ENCODE assay signal across 11 cellular contexts in genomic region chr3:183513046-183513706, GRCh38. TPM values are rescaled to one million over a fixed set of nuclear protein-coding genes. Genes with fewer than 3 reads are reported as not detected.
DNase-seq lines count a peak whose midpoint lies in the region; ATAC-seq and TF ChIP-seq lines count a peak whose summit lies in the region.
"Had no signal": no experiment of that assay in that cellular context is flagged by ENCODE, and none has a peak within 500 bp of the region (broad histone marks: within the 10 kb centered on the region; RNA-seq: fewer than 3 reads in every experiment).

No MANE protein-coding gene starts in this region.

- no peak overlapping the region for H3K4me3 Mint-ChIP-seq in activated naive CD8-positive, alpha-beta T cell treated with anti-CD3 and anti-CD28 coated beads, Interleukin-2, amount 50 U/mL, for 24 hours

- H3K9me3 ChIP-seq in KOPT-K1 (ENCODE audit: insufficient read depth, low read length, poor library complexity, severe bottlenecking) (no peaks in the 10 kb centered on the region), prostate gland (no peaks in the 10 kb centered on the region)
- H3K9me3 ChIP-seq: SJSA1 had no signal

- ATAC-seq in activated naive CD8-positive, alpha-beta T cell treated with anti-CD3 and anti-CD28 coated beads, Interleukin-2, amount 50 U/mL, for 24 hours, result peak; percentile 64
- no peak for ATAC-seq in HG03196 (IDR thresholded peaks at IDR 0.05; ENCODE audit: unreplicated experiment)

- TF ChIP-seq POLR2A in prostate gland (IDR thresholded peaks at IDR 0.05), result no peak

- TF ChIP-seq CTCF in prostate gland (IDR thresholded peaks at IDR 0.05), result no peak

- H3K9me3 Mint-ChIP-seq in activated naive CD8-positive, alpha-beta T cell treated with anti-CD3 and anti-CD28 coated beads, Interleukin-2, amount 50 U/mL, for 24 hours, result no peaks in the 10 kb centered on the region

- H3K27ac ChIP-seq in KOPT-K1 (ENCODE audit: low read depth, low read length, poor library complexity, severe bottlenecking), result peak overlapping the region; percentile 6
- H3K27ac ChIP-seq in caudate nucleus (ENCODE audit: low read depth, low read length), result no peak overlapping the region
- no peak overlapping the region for H3K27ac ChIP-seq in prostate gland
- H3K27ac ChIP-seq: SJSA1 had no signal

- H3K27ac Mint-ChIP-seq in activated naive CD8-positive, alpha-beta T cell treated with anti-CD3 and anti-CD28 coated beads, Interleukin-2, amount 50 U/mL, for 24 hours, result peak overlapping the region; percentile 64

- intact Hi-C loops in prostate gland (cut with DNase I), result no loop called here

- DNase-seq in T-helper 9 cell (peak; percentile 42), caudate nucleus (lab: John Stamatoyannopoulos, UW) (no peak), prostate gland (ENCODE audit: low spot score) (no peak), D341Med (ENCODE audit: low spot score) (no peak)
- peak; percentile 39 for DNase-seq in activated naive CD8-positive, alpha-beta T cell treated with anti-CD3 and anti-CD28 coated beads, Interleukin-2, amount 50 U/mL, for 24 hours
- DNase-seq in stimulated activated CD8-positive, alpha-beta memory T cell treated with anti-CD3 and anti-CD28 coated beads, Interleukin-15, amount 100 ng/mL, for 48 hours (ENCODE audit: low read depth in 2 of 2), result peak; percentile 32 to 34

- no peak overlapping the region for H3K4me3 ChIP-seq in prostate gland
- H3K4me3 ChIP-seq: SJSA1 had no signal

- no peaks in the 10 kb centered on the region for H3K27me3 Mint-ChIP-seq in activated naive CD8-positive, alpha-beta T cell treated with anti-CD3 and anti-CD28 coated beads, Interleukin-2, amount 50 U/mL, for 24 hours

- peaks cover 5% of the 10 kb centered on the region; the same call in 1 of the 2 replicates for H3K36me3 ChIP-seq in KOPT-K1 (ENCODE audit: insufficient read depth, low read length)
- no peaks in the 10 kb centered on the region for H3K36me3 ChIP-seq in prostate gland
- H3K36me3 ChIP-seq: SJSA1 had no signal

- H3K4me1 ChIP-seq in prostate gland (replicated peaks), result no peaks in the 10 kb centered on the region
- H3K4me1 ChIP-seq: SJSA1 had no signal

- no peaks in the 10 kb centered on the region for H3K27me3 ChIP-seq in prostate gland (replicated peaks; ENCODE audit: insufficient read depth)
- H3K27me3 ChIP-seq: SJSA1 had no signal

- H3K36me3 Mint-ChIP-seq in activated naive CD8-positive, alpha-beta T cell treated with anti-CD3 and anti-CD28 coated beads, Interleukin-2, amount 50 U/mL, for 24 hours (ENCODE audit: low read depth), result peaks cover 32% of the 10 kb centered on the region

- WGBS in prostate gland, result 82% methylated on average over 6 of the region's 6 CpGs

- H3K4me1 Mint-ChIP-seq in activated naive CD8-positive, alpha-beta T cell treated with anti-CD3 and anti-CD28 coated beads, Interleukin-2, amount 50 U/mL, for 24 hours, result peaks cover 64% of the 10 kb centered on the region

RNA-seq across cellular contexts. Expression of gene KLHL6, which starts 42.3 kb away (rescaled TPM):
- total RNA-seq in prostate gland, result 1 to 10 TPM; 1.0 to 1.2 TPM
- total RNA-seq: chondrocyte, H4, SJSA1 had no signal

Comparison
In these comparisons a context has a peak if more than half of its experiments do, and no peak if none do; other contexts are left out.
1. DNase-seq: peak in T-helper 9 cell (single experiment), activated naive CD8-positive, alpha-beta T cell treated with anti-CD3 and anti-CD28 coated beads, Interleukin-2, amount 50 U/mL, for 24 hours (single experiment) and stimulated activated CD8-positive, alpha-beta memory T cell treated with anti-CD3 and anti-CD28 coated beads, Interleukin-15, amount 100 ng/mL, for 48 hours (2 of 2); none in caudate nucleus (0 of 61), prostate gland (single experiment) and D341Med (single experiment).